In the genomic region with DNA sequence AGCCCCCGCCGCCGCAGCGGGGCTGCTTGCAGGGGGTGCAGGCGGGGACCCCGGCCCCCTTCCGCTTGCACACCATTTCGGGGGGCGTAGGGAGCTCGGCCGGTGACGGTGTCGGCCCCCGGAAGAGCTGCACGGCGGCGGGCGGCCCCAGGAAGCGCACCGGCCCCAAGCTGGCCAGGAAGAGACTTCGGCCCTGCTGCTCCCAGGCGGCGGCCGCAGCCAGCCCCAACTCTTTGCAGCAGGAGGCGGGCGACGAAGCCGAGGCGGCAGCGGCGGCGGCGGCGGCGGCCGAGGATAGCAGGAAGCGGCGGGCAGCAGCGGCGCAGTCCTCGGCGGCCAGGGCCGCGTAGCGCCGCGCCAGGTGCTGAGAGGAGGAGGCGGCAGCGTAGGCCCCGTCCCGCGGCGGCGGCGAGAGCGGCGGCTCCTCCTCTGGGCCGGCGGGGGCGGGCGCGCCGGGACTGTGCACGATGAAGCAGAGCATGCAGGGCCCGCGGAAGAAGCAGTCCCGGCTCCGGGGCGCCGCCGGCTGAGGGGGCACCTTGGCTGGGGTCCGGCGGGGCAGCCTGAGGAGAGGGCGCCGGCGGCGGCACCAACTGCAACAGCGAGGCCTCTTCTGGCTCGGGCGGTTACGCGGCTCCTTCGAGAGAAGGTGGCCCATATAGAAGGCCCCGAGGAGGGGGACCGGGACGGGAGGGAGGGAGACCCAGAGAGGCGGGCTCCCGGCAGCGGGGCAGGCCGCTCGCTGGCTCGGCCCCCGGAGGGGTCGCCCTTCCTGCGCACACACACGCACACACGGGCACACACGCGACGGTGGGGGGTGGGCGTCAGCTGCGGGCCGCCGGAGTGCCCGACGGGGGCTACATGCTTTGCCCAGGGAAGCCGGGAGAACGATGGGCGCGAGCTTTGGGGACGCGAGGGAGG, we compare ENCODE assay signal across 8 cellular contexts. TPM values are rescaled to one million over a fixed set of nuclear protein-coding genes. Genes with fewer than 3 reads are reported as not detected.
A peak's percentile ranks its signal among the peaks of the same experiment; 100 is the strongest.
DNase-seq lines count a peak whose midpoint lies in the region; ATAC-seq, FAIRE-seq and TF ChIP-seq lines count a peak whose summit lies in the region.

No MANE protein-coding gene starts in this region.

- peaks cover 36% of the 10 kb centered on the region for H3K4me1 ChIP-seq in CD4-positive, alpha-beta memory T cell (ENCODE audit: insufficient read depth, low read length)
- H3K4me1 ChIP-seq in gastroesophageal sphincter (peaks cover 2 to 33% (median 3%) of the 10 kb centered on the region in 3 donors), suprapubic skin (peaks cover 33% of the 10 kb centered on the region)

- peak overlapping the region; percentile 86 to 99 (median 89) for H3K27ac Mint-ChIP-seq in CD4-positive, alpha-beta memory T cell

- no peaks in the 10 kb centered on the region for H3K36me3 ChIP-seq in CD4-positive, alpha-beta memory T cell (ENCODE audit: insufficient read depth, low read length)
- H3K36me3 ChIP-seq in gastroesophageal sphincter (no peaks in the 10 kb centered on the region), suprapubic skin (no peaks in the 10 kb centered on the region)

- TF ChIP-seq EP300 in gastroesophageal sphincter (IDR thresholded peaks at IDR 0.05), result no peak
- no peak for TF ChIP-seq EP300 in suprapubic skin (IDR thresholded peaks at IDR 0.05)

- CTCF ChIA-PET in CD4-positive, alpha-beta memory T cell (lab: Charles Lee; ENCODE audit: partially characterized antibody), result interaction anchor here (1.4 to 1.5 kb wide), 2 partner anchors 36 kb away, joined by 4 to 7 read pairs; no protein-coding TSS in a partner anchor

- peak overlapping the region; percentile 71 to 82 for H3K4me3 ChIP-seq in CD4-positive, alpha-beta memory T cell (ENCODE audit: low read length in 2 of 2)
- peak overlapping the region; percentile 87 to 96 for H3K4me3 ChIP-seq in gastroesophageal sphincter
- peak overlapping the region; percentile 97 for H3K4me3 ChIP-seq in suprapubic skin

- peak; percentile 79 to 86 (median 86) for DNase-seq in CD4-positive, alpha-beta memory T cell
- peak; percentile 37 for DNase-seq in GM19239 (ENCODE audit: insufficient read length, low spot score)
- DNase-seq in RKO (ENCODE audit: low spot score), result peak; percentile 69
- DNase-seq in activated naive CD4-positive, alpha-beta T cell (lab: John Stamatoyannopoulos, UW), result peak; percentile 44 to 76 (median 64)
- peak; percentile 71 for DNase-seq in occipital lobe (lab: John Stamatoyannopoulos, UW)
- peak; percentile 80 to 88 for DNase-seq in suprapubic skin (ENCODE audit: low spot score in 2 of 2)

- no peaks in the 10 kb centered on the region for H3K27me3 ChIP-seq in CD4-positive, alpha-beta memory T cell (ENCODE audit: insufficient read depth, low read length)
- no peaks in the 10 kb centered on the region for H3K27me3 ChIP-seq in gastroesophageal sphincter
- no peaks in the 10 kb centered on the region for H3K27me3 ChIP-seq in suprapubic skin

- no peaks in the 10 kb centered on the region for H3K27me3 Mint-ChIP-seq in CD4-positive, alpha-beta memory T cell

- peaks cover 13 to 20% of the 10 kb centered on the region in 2 donors for H3K36me3 Mint-ChIP-seq in CD4-positive, alpha-beta memory T cell

- peak overlapping the region; percentile 91 for H3K27ac ChIP-seq in CD4-positive, alpha-beta memory T cell (ENCODE audit: low read depth, low read length)
- H3K27ac ChIP-seq in gastroesophageal sphincter (peak overlapping the region; percentile 97 to 100 (median 100)), suprapubic skin (peak overlapping the region; percentile 99)

- POLR2A ChIA-PET in CD4-positive, alpha-beta memory T cell (lab: Charles Lee; ENCODE audit: partially characterized antibody), result interaction anchor here (0.9 to 4.2 kb wide), 13 partner anchors 9 to 1540 kb away, joined by 3 to 61 read pairs (median 5); partner anchors contain the start of genes FER, MAN2A1 and PJA2

- intact Hi-C loops in CD4-positive, alpha-beta memory T cell (cut with micrococcal nuclease), result loop anchor here (1.0 to 5.0 kb wide), 2 partner anchors 34 to 1308 kb away; partner anchors contain the start of gene MAN2A1

- 0% methylated on average over 3 of the region's 112 CpGs; no CpG with 5 or more reads in 1 of the 2 donors for WGBS in gastroesophageal sphincter (ENCODE audit: low coverage in 1 of 2), 2 donors
- 0% methylated on average over 13 of the region's 112 CpGs for WGBS in suprapubic skin

- TF ChIP-seq POLR2A in gastroesophageal sphincter (IDR thresholded peaks at IDR 0.05) (peak; percentile 55 to 59), suprapubic skin (IDR thresholded peaks at IDR 0.05) (peak; percentile 25 to 56)

- H3K9me3 Mint-ChIP-seq in CD4-positive, alpha-beta memory T cell, result peaks cover 0 to 16% (median 9%) of the 10 kb centered on the region in 8 donors

- H3K4me3 Mint-ChIP-seq in CD4-positive, alpha-beta memory T cell, result peak overlapping the region; percentile 63 to 93 (median 82)

- H3K9me3 ChIP-seq in CD4-positive, alpha-beta memory T cell (ENCODE audit: control insufficient read depth in 1 of 2, low read length in 2 of 2), result no peaks in the 10 kb centered on the region
- H3K9me3 ChIP-seq in gastroesophageal sphincter, result peaks cover 0 to 6% (median 0%) of the 10 kb centered on the region in 3 donors
- no peaks in the 10 kb centered on the region for H3K9me3 ChIP-seq in suprapubic skin

- TF ChIP-seq CTCF in gastroesophageal sphincter (IDR thresholded peaks at IDR 0.05) (peak in 1 of 4 experiments; percentile 3), suprapubic skin (IDR thresholded peaks at IDR 0.05) (no peak)

- peaks cover 25 to 49% (median 35%) of the 10 kb centered on the region in 4 donors for H3K4me1 Mint-ChIP-seq in CD4-positive, alpha-beta memory T cell

- ATAC-seq in HG03439 (IDR thresholded peaks at IDR 0.05; ENCODE audit: unreplicated experiment) (peak; percentile 52), gastroesophageal sphincter (peak; percentile 72)

- FAIRE-seq in GM19239 (lab: Jason Lieb, UNC), result peak; percentile 35

RNA-seq across cellular contexts. Expression of gene FBXL17, which starts 0.6 kb away (rescaled TPM):
- total RNA-seq in CD4-positive, alpha-beta memory T cell, result 10 to 100 TPM; 23.3 to 27.5 TPM
- 10 to 100 TPM in 1 of 2 donors, 1 to 10 TPM in 1; 7.1 to 10.4 TPM for polyA plus RNA-seq in CD4-positive, alpha-beta memory T cell
- total RNA-seq in gastroesophageal sphincter (10 to 100 TPM; 15.3 to 25.5 (median 21.7) TPM), occipital lobe (75.0 TPM), suprapubic skin (10 to 100 TPM; 14.9 to 62.5 (median 20.6) TPM)

Comparison
In these comparisons a context has a peak if more than half of its experiments do, and no peak if none do; other contexts are left out.
1. Peak in every context shown above with its lines: DNase-seq, ATAC-seq, H3K4me3 ChIP-seq and H3K27ac ChIP-seq.